Comparison of ENCODE assay signal across 23 cellular contexts in genomic region chr1:47562799-47563198, GRCh38.
DNase-seq lines count a peak whose midpoint lies in the region; ATAC-seq, FAIRE-seq and TF ChIP-seq lines count a peak whose summit lies in the region.
"Had no signal": no experiment of that assay in that cellular context is flagged by ENCODE, and none has a peak within 500 bp of the region (broad histone marks: within the 10 kb centered on the region; RNA-seq: fewer than 3 reads in every experiment).

No MANE protein-coding gene starts in this region.

- H3K27ac Mint-ChIP-seq in naive thymus-derived CD4-positive, alpha-beta T cell = no peak overlapping the region
- H3K27ac Mint-ChIP-seq: CD8-positive, alpha-beta memory T cell; T-helper 2 cell treated with Interferon-gamma antibody and Interleukin-4, amounts not matched to agents 5 μg/mL and 100 μg/mL, for 36 hours had no signal

- no peaks in the 10 kb centered on the region for H3K36me3 Mint-ChIP-seq in naive thymus-derived CD4-positive, alpha-beta T cell
- H3K36me3 Mint-ChIP-seq: CD14-positive monocyte; CD8-positive, alpha-beta memory T cell had no signal

- H2AFZ ChIP-seq in K562 (ENCODE audit: low read depth, low read length) = no peak overlapping the region

- no peaks in the 10 kb centered on the region for H3K9me1 ChIP-seq in K562 (ENCODE audit: control insufficient read depth, insufficient read depth, low read length)

- no peaks in the 10 kb centered on the region for H3K9me3 Mint-ChIP-seq in naive thymus-derived CD4-positive, alpha-beta T cell
- H3K9me3 Mint-ChIP-seq: CD8-positive, alpha-beta memory T cell; T-helper 2 cell treated with Interferon-gamma antibody and Interleukin-4, amounts not matched to agents 5 μg/mL and 100 μg/mL, for 36 hours had no signal

- no TSS peak for BruUV-seq in K562 (replicated peaks; lab: Mats Ljungman, UMichigan)

- in situ Hi-C loops in K562 (cut with MboI) = no loop called here

- H3K9ac ChIP-seq in K562 (ENCODE audit: insufficient read depth in 1 of 2, low read depth in 2 of 2, low read length in 2 of 2) = no peak overlapping the region

- 10% methylated on average over 1 of the region's 1 CpG for WGBS in K562 (ENCODE audit: insufficient coverage, low coverage, missing lambda C conversion rate)

- H3K36me3 ChIP-seq in K562 (ENCODE audit: control insufficient read depth, insufficient read depth, low read length) = no peaks in the 10 kb centered on the region
- H3K36me3 ChIP-seq in naive thymus-derived CD4-positive, alpha-beta T cell (ENCODE audit: control insufficient read depth in 2 of 3, insufficient read depth in 3 of 3, low read length in 3 of 3) = no peaks in the 10 kb centered on the region

- TF ChIP-seq RAD21 in K562 (CRISPR knock-in tag; conservative IDR thresholded peaks at IDR 0.05 in 1 of 2, IDR thresholded peaks at IDR 0.05 in 1 of 2) = no peak

- TF ChIP-seq POLR2A in NB4 (IDR thresholded peaks at IDR 0.05; ENCODE audit: extremely low read depth, insufficient read length) (no peak), K562 (conservative IDR thresholded peaks at IDR 0.05) (no peak)

- CTCF ChIA-PET in K562 (lab: Yijun Ruan, JAX; ENCODE audit: low intra/inter-chr PET ratio) = no interaction called here
- CTCF ChIA-PET in GM10248 (lab: Yijun Ruan, JAX) = no interaction called here
- CTCF ChIA-PET in naive thymus-derived CD4-positive, alpha-beta T cell (lab: Charles Lee) = no interaction called here

- no peak for FAIRE-seq in K562 (lab: Jason Lieb, UNC)

- peaks cover 13 to 40% of the 10 kb centered on the region in 2 experiments for H3K27me3 ChIP-seq in K562 (ENCODE audit: control insufficient read depth in 2 of 2, insufficient read depth in 2 of 2, low read length in 2 of 2)
- H3K27me3 ChIP-seq in naive thymus-derived CD4-positive, alpha-beta T cell (ENCODE audit: control insufficient read depth in 2 of 2, insufficient read depth in 2 of 2, low read length in 2 of 2) = no peaks in the 10 kb centered on the region

- peak; percentile 23 for DNase-seq in ELR (ENCODE audit: low read depth)
- peak; percentile 40 for DNase-seq in NB4 (ENCODE audit: low read depth)
- DNase-seq in K562 (ENCODE audit: extremely low read depth in 1 of 4, low spot score in 3 of 4) = no peak
- DNase-seq in GM10248 (ENCODE audit: extremely low spot score) = no peak
- DNase-seq in NCI-H2227 (lab: John Stamatoyannopoulos, UW; ENCODE audit: unreplicated experiment) = no peak
- DNase-seq in naive thymus-derived CD4-positive, alpha-beta T cell = no peak
- DNase-seq: CD8-positive, alpha-beta memory T cell; DMS 273 treated with DMSO at 0.1 percent for 48 hours; DMS79 treated with DMSO at 0.1 percent for 48 hours; KG1; NCI-H1105; NCI-H1436 treated with DMSO at 0.1 percent for 48 hours; NCI-H187 treated with DMSO at 0.1 percent for 48 hours; NCI-H446; NCI-H524 treated with DMSO at 0.1 percent for 48 hours; NCI-H82; NK-92 treated with Interleukin-12 subunit alpha and Interleukin-12 subunit beta, amount 100 ng/mL, for 24 hours; RPMI8226; SHP77 treated with DMSO at 0.1 percent for 48 hours; T-helper 1 cell had no signal

- H4K20me1 ChIP-seq in K562 (replicated peaks; ENCODE audit: control insufficient read depth, insufficient read depth, low read length) = peaks cover 6% of the 10 kb centered on the region; the same call in 1 of the 2 replicates

- no peak for TF ChIP-seq CTCF in NB4 (IDR thresholded peaks at IDR 0.05; ENCODE audit: low read depth, low read length)
- TF ChIP-seq CTCF in K562 (IDR thresholded peaks at IDR 0.05 in 2 of 3, conservative IDR thresholded peaks at IDR 0.05 in 1 of 3; ENCODE audit: insufficient read depth in 2 of 3, low read depth in 1 of 3, low read length in 3 of 3) = no peak
- TF ChIP-seq CTCF in GM10248 (IDR thresholded peaks at IDR 0.05; ENCODE audit: control extremely low read depth, extremely low read depth, low read depth, missing control alignments) = no peak

- intact Hi-C loops in K562 (cut with micrococcal nuclease) = no loop called here
- intact Hi-C loops in naive thymus-derived CD4-positive, alpha-beta T cell (cut with micrococcal nuclease) = no loop called here

- no peak overlapping the region for H3K4me3 Mint-ChIP-seq in naive thymus-derived CD4-positive, alpha-beta T cell
- H3K4me3 Mint-ChIP-seq: CD8-positive, alpha-beta memory T cell; T-helper 2 cell treated with Interferon-gamma antibody and Interleukin-4, amounts not matched to agents 5 μg/mL and 100 μg/mL, for 36 hours had no signal

- ATAC-seq in K562 (no peak), HG03439 (IDR thresholded peaks at IDR 0.05; ENCODE audit: unreplicated experiment) (no peak)
- ATAC-seq in naive thymus-derived CD4-positive, alpha-beta T cell = no peak

- POLR2A ChIA-PET in K562 (lab: Yijun Ruan, JAX) = no interaction called here
- POLR2A ChIA-PET in GM10248 (lab: Yijun Ruan, JAX) = no interaction called here
- POLR2A ChIA-PET in naive thymus-derived CD4-positive, alpha-beta T cell (lab: Charles Lee) = no interaction called here

- no peak for TF ChIP-seq EP300 in K562 (IDR thresholded peaks at IDR 0.05; ENCODE audit: low read length)

- H3K4me1 ChIP-seq in K562 (replicated peaks in 1 of 2; ENCODE audit: control insufficient read depth in 2 of 2, insufficient read depth in 2 of 2, low read length in 2 of 2) = no peaks in the 10 kb centered on the region
- no peaks in the 10 kb centered on the region for H3K4me1 ChIP-seq in naive thymus-derived CD4-positive, alpha-beta T cell (ENCODE audit: control insufficient read depth in 2 of 2, insufficient read depth in 2 of 2, low read length in 2 of 2)

- no peaks in the 10 kb centered on the region for H3K79me2 ChIP-seq in K562 (ENCODE audit: control insufficient read depth, insufficient read depth, low read length)

- peaks cover 16 to 61% (median 22%) of the 10 kb centered on the region in 5 donors for H3K27me3 Mint-ChIP-seq in naive thymus-derived CD4-positive, alpha-beta T cell

- no peak overlapping the region for H3K4me2 ChIP-seq in K562 (ENCODE audit: insufficient read depth, low read length)

- no peaks in the 10 kb centered on the region for H3K9me3 ChIP-seq in K562 (replicated peaks; ENCODE audit: control insufficient read depth, insufficient read depth, low read depth, low read length)
- H3K9me3 ChIP-seq in naive thymus-derived CD4-positive, alpha-beta T cell (ENCODE audit: control insufficient read depth in 2 of 3, low read length in 3 of 3) = no peaks in the 10 kb centered on the region

- H3K4me3 ChIP-seq in NB4 (ENCODE audit: low read depth, low read length) (no peak overlapping the region), K562 (no peak overlapping the region)
- H3K4me3 ChIP-seq in naive thymus-derived CD4-positive, alpha-beta T cell (ENCODE audit: low read length) = no peak overlapping the region

- no peak overlapping the region for H3K27ac ChIP-seq in K562 (ENCODE audit: extremely low read depth, low read depth, low read length)
- no peak overlapping the region for H3K27ac ChIP-seq in naive thymus-derived CD4-positive, alpha-beta T cell (ENCODE audit: low read depth, low read length)

- H3K4me1 Mint-ChIP-seq in naive thymus-derived CD4-positive, alpha-beta T cell = no peaks in the 10 kb centered on the region

TF ChIP-seq in K562, 482 proteins besides CTCF, POLR2A, EP300 and RAD21:
- no peak for TF ChIP-seq TFAM (CRISPR knock-in tag; conservative IDR thresholded peaks at IDR 0.05)
- TF ChIP-seq SPI1 (IDR thresholded peaks at IDR 0.05; ENCODE audit: borderline replicate concordance, low read depth, low read length) = peak; percentile 89
- TF ChIP-seq BACH1 (tag; IDR thresholded peaks at IDR 0.05) = no peak
TF ChIP-seq in K562: peak in this region for 1.

Comparison
In these comparisons a context has a peak if more than half of its experiments do, and no peak if none do; other contexts are left out.
1. DNase-seq: peak in ELR (single experiment) and NB4 (single experiment); none in K562 (0 of 4), GM10248 (single experiment), NCI-H2227 (single experiment) and naive thymus-derived CD4-positive, alpha-beta T cell (0 of 9).